8 cellular contexts compared by ENCODE assay signal in the genomic region with DNA sequence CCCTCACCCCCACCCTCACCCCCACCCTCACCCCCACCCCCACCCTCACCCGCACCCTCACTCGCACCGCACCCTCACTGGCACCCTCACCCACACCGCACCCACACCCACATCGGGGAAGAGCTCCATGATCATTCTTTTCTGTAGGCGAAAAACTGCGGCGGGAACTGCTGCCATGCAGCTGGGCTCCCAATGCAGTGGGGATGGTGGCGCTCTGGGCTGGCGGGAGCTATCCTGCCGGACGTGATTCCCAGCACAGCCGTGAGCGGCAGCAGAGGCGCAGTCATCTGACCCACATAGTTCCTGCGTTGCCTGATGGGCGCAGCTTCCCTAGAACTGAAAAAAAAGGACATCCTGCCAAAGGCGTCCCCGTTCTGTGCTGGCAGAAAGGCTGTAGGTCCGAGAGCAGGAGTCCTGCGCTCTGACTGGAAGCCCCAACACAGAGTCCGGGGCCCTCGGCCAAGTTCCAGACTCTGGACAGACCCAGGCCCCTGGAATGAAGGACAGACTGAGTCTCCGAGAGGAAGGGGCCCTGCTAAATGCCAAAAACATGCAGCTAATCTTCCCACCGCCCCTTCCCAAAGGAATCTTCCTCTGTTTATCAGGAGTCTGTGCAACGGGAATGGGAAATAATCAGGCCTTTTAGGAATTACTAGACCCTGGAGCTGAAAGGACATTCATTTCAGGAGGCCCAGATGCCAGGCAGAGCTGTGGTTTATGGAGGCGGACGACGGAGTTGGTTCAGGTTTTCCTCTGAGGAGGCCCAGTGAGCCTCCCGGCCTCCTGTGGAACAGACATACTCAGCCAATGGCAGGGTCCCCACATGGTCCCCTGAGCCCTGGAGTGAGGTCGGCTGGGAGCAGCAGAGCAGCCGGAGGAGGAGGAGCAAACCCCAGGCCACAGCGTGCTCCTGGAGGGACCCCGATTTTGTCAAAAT. TPM values are rescaled to one million over a fixed set of nuclear protein-coding genes. Genes with fewer than 3 reads are reported as not detected.
DNase-seq lines count a peak whose midpoint lies in the region; ATAC-seq, FAIRE-seq and TF ChIP-seq lines count a peak whose summit lies in the region.

No MANE protein-coding gene starts in this region.

- H3K27me3 Mint-ChIP-seq in activated CD8-positive, alpha-beta memory T cell treated with anti-CD3 and anti-CD28 coated beads, Interleukin-2, amount 10 ng/mL, durations not matched to agents 7 days and 5 days = peaks cover 6% of the 10 kb centered on the region
- H3K27me3 Mint-ChIP-seq in astrocyte (ENCODE audit: low read depth, unreplicated experiment) = no peaks in the 10 kb centered on the region

- H3K9ac ChIP-seq in astrocyte (ENCODE audit: low read length) = peak overlapping the region; percentile 42

- no peaks in the 10 kb centered on the region for H3K9me3 Mint-ChIP-seq in activated CD8-positive, alpha-beta memory T cell treated with anti-CD3 and anti-CD28 coated beads, Interleukin-2, amount 10 ng/mL, durations not matched to agents 7 days and 5 days (ENCODE audit: low read depth)
- peaks cover 1% of the 10 kb centered on the region for H3K9me3 Mint-ChIP-seq in astrocyte (ENCODE audit: unreplicated experiment)

- no peaks in the 10 kb centered on the region for H4K20me1 ChIP-seq in astrocyte (ENCODE audit: insufficient read depth, low read length)
- no peaks in the 10 kb centered on the region for H4K20me1 ChIP-seq in hepatocyte (ENCODE audit: insufficient read depth, poor library complexity, severe bottlenecking)

- no peaks in the 10 kb centered on the region for H3K27me3 ChIP-seq in astrocyte (ENCODE audit: insufficient read depth, low read length)
- H3K27me3 ChIP-seq in hepatocyte = no peaks in the 10 kb centered on the region

- no peak for DNase-seq in activated CD8-positive, alpha-beta memory T cell treated with anti-CD3 and anti-CD28 coated beads, Interleukin-2, amount 10 ng/mL, durations not matched to agents 7 days and 5 days
- DNase-seq in activated CD8-positive, alpha-beta memory T cell treated with anti-CD3 and anti-CD28 coated beads, Interleukin-2, amount 50 U/mL, for 4 hours = no peak
- DNase-seq in NCI-H345 treated with DMSO at 0.1 percent for 48 hours (lab: John Stamatoyannopoulos, UW; ENCODE audit: unreplicated experiment) = peak; percentile 42
- peak; percentile 78 for DNase-seq in astrocyte (ENCODE audit: low read depth)
- DNase-seq in hepatocyte (ENCODE audit: low spot score) = peak; percentile 90
- DNase-seq in retinal pigment epithelial cell (ENCODE audit: low read depth) = peak; percentile 46
- no peak for DNase-seq in DMS79 treated with DMSO at 0.1 percent for 48 hours (lab: John Stamatoyannopoulos, UW)
- no peak for DNase-seq in central memory CD4-positive, alpha-beta T cell

- 34% methylated on average over 34 of the region's 34 CpGs for WGBS in hepatocyte (ENCODE audit: low lambda C conversion rate, missing lambda C conversion rate)

- H3K79me2 ChIP-seq in astrocyte (ENCODE audit: insufficient read depth, low read length) = no peaks in the 10 kb centered on the region
- no peaks in the 10 kb centered on the region for H3K79me2 ChIP-seq in hepatocyte

- H3K36me3 ChIP-seq in astrocyte (ENCODE audit: insufficient read depth, low read length) (no peaks in the 10 kb centered on the region), hepatocyte (replicated peaks; ENCODE audit: insufficient read depth, low read depth) (no peaks in the 10 kb centered on the region)

- TF ChIP-seq CTCF in astrocyte (IDR thresholded peaks at IDR 0.05; ENCODE audit: insufficient read depth, low read depth, low read length) (peak; percentile 27), hepatocyte (IDR thresholded peaks at IDR 0.05; ENCODE audit: poor library complexity) (peak; percentile 45), retinal pigment epithelial cell (conservative IDR thresholded peaks at IDR 0.05; ENCODE audit: low read depth, low read length) (peak; percentile 53)

- no peak overlapping the region for H3K4me3 Mint-ChIP-seq in activated CD8-positive, alpha-beta memory T cell treated with anti-CD3 and anti-CD28 coated beads, Interleukin-2, amount 10 ng/mL, durations not matched to agents 7 days and 5 days
- no peak overlapping the region for H3K4me3 Mint-ChIP-seq in astrocyte (ENCODE audit: unreplicated experiment)

- H2AFZ ChIP-seq in astrocyte (ENCODE audit: low read depth, low read length) (peak overlapping the region; percentile 47), hepatocyte (peak overlapping the region; percentile 55)

- H3K36me3 Mint-ChIP-seq in activated CD8-positive, alpha-beta memory T cell treated with anti-CD3 and anti-CD28 coated beads, Interleukin-2, amount 10 ng/mL, durations not matched to agents 7 days and 5 days = no peaks in the 10 kb centered on the region
- no peaks in the 10 kb centered on the region for H3K36me3 Mint-ChIP-seq in astrocyte (ENCODE audit: low read depth, unreplicated experiment)

- H3K27ac ChIP-seq in astrocyte (ENCODE audit: low read depth, low read length) (peak overlapping the region; percentile 3), hepatocyte (peak overlapping the region; percentile 69)

- H3K4me1 Mint-ChIP-seq in activated CD8-positive, alpha-beta memory T cell treated with anti-CD3 and anti-CD28 coated beads, Interleukin-2, amount 10 ng/mL, durations not matched to agents 7 days and 5 days = peaks cover 11% of the 10 kb centered on the region
- H3K4me1 Mint-ChIP-seq in astrocyte (ENCODE audit: low read depth, unreplicated experiment) = peaks cover 18% of the 10 kb centered on the region

- ATAC-seq in activated CD8-positive, alpha-beta memory T cell treated with anti-CD3 and anti-CD28 coated beads, Interleukin-2, amount 10 ng/mL, durations not matched to agents 7 days and 5 days = peak; percentile 27

- H3K9me2 ChIP-seq in hepatocyte (replicated peaks; ENCODE audit: insufficient read depth) = no peaks in the 10 kb centered on the region

- H3K4me1 ChIP-seq in astrocyte (ENCODE audit: insufficient read depth, low read length) (peaks cover 7% of the 10 kb centered on the region), hepatocyte (ENCODE audit: insufficient read depth) (no peaks in the 10 kb centered on the region)

- H3K9me3 ChIP-seq in astrocyte (ENCODE audit: insufficient read depth, low read depth, low read length) (no peaks in the 10 kb centered on the region), hepatocyte (ENCODE audit: low read depth) (no peaks in the 10 kb centered on the region)

- H3K4me2 ChIP-seq in astrocyte (ENCODE audit: low read length) (peak overlapping the region; percentile 65), hepatocyte (peak overlapping the region; percentile 65)

- no peak overlapping the region for H3K27ac Mint-ChIP-seq in activated CD8-positive, alpha-beta memory T cell treated with anti-CD3 and anti-CD28 coated beads, Interleukin-2, amount 10 ng/mL, durations not matched to agents 7 days and 5 days
- peak overlapping the region; percentile 62 for H3K27ac Mint-ChIP-seq in astrocyte (ENCODE audit: unreplicated experiment)

- CTCF ChIA-PET in activated CD8-positive, alpha-beta memory T cell treated with anti-CD3 and anti-CD28 coated beads, Interleukin-2, amount 10 ng/mL, durations not matched to agents 7 days and 5 days (lab: Charles Lee) = interaction anchor here (0.7 to 2.0 kb wide), 4 partner anchors 26 to 41 kb away, joined by 3 to 5 read pairs (median 3); no protein-coding TSS in a partner anchor

- H3K4me3 ChIP-seq in astrocyte (ENCODE audit: insufficient read depth, low read depth, low read length) (no peak overlapping the region), hepatocyte (no peak overlapping the region), retinal pigment epithelial cell (ENCODE audit: low read length) (peak overlapping the region; percentile 5)

- FAIRE-seq in astrocyte (lab: Jason Lieb, UNC) = no peak

RNA-seq across cellular contexts. Expression of a gene that starts 14.1 kb away (rescaled TPM):
- 1 to 10 TPM; 6.6 to 6.7 TPM for total RNA-seq in activated CD8-positive, alpha-beta memory T cell treated with anti-CD3 and anti-CD28 coated beads, Interleukin-2, amount 10 ng/mL, durations not matched to agents 7 days and 5 days
- total RNA-seq in astrocyte (11.0 and 13.5 TPM in 2 replicates), hepatocyte (9.1 and 9.5 TPM in 2 replicates)
- polyA plus RNA-seq in hepatocyte = 8.5 and 10.5 TPM in 2 replicates

RNA-seq across cellular contexts. Expression of a gene that starts 50.6 kb away (rescaled TPM):
- 10 to 100 TPM; 64.6 to 87.0 TPM for total RNA-seq in activated CD8-positive, alpha-beta memory T cell treated with anti-CD3 and anti-CD28 coated beads, Interleukin-2, amount 10 ng/mL, durations not matched to agents 7 days and 5 days
- total RNA-seq in astrocyte = 39.0 and 39.2 TPM in 2 replicates
- total RNA-seq in hepatocyte = 31.5 and 31.6 TPM in 2 replicates
- 23.7 and 26.5 TPM in 2 replicates for polyA plus RNA-seq in hepatocyte

RNA-seq across cellular contexts. Expression of a gene that starts 58.8 kb away (rescaled TPM):
- total RNA-seq in activated CD8-positive, alpha-beta memory T cell treated with anti-CD3 and anti-CD28 coated beads, Interleukin-2, amount 10 ng/mL, durations not matched to agents 7 days and 5 days = under 1 TPM in 1 of 2 experiments, not detected in 1; 0.45 TPM
- total RNA-seq in astrocyte (43.0 and 54.3 TPM in 2 replicates), hepatocyte (22.6 and 23.9 TPM in 2 replicates)
- 68.1 and 77.0 TPM in 2 replicates for polyA plus RNA-seq in hepatocyte

Comparison
In these comparisons a context has a peak if more than half of its experiments do, and no peak if none do; other contexts are left out.
1. DNase-seq: peak in NCI-H345 treated with DMSO at 0.1 percent for 48 hours (single experiment), astrocyte (single experiment), hepatocyte (single experiment) and retinal pigment epithelial cell (single experiment); none in activated CD8-positive, alpha-beta memory T cell treated with anti-CD3 and anti-CD28 coated beads, Interleukin-2, amount 10 ng/mL, durations not matched to agents 7 days and 5 days (single experiment), activated CD8-positive, alpha-beta memory T cell treated with anti-CD3 and anti-CD28 coated beads, Interleukin-2, amount 50 U/mL, for 4 hours (single experiment), DMS79 treated with DMSO at 0.1 percent for 48 hours (single experiment) and central memory CD4-positive, alpha-beta T cell (single experiment).
2. RNA of a gene that starts 58.8 kb away (total RNA-seq): 43.0 to 54.3 TPM in astrocyte and 22.6 to 23.9 TPM in hepatocyte; 0.45 TPM in activated CD8-positive, alpha-beta memory T cell treated with anti-CD3 and anti-CD28 coated beads, Interleukin-2, amount 10 ng/mL, durations not matched to agents 7 days and 5 days; every median in the first group is over 10 times any median in the second.
3. Peak in every context shown above with its lines, with median percentiles within 50 percentile points of each other: CTCF ChIP-seq.